28 cellular contexts compared by ENCODE assay signal in genomic region chr2:201633862-201634261, GRCh38.
"Had no signal": no experiment of that assay in that cellular context is flagged by ENCODE, and none has a peak within 500 bp of the region (broad histone marks: within the 10 kb centered on the region; RNA-seq: fewer than 3 reads in every experiment).

No MANE protein-coding gene starts in this region.

- H3K9me3 ChIP-seq: breast epithelium, SJCRH30 had no signal

- ATAC-seq: activated T-helper 17 cell treated with anti-CD3 and anti-CD28 coated beads, Interleukin-2, amount 50 U/mL, for 72 hours; Panc1; T-helper 17 cell had no signal

- H3K4me1 ChIP-seq: breast epithelium had no signal

- H3K27ac ChIP-seq: breast epithelium, RWPE1, SJCRH30 had no signal

- H3K4me3 ChIP-seq: breast epithelium, SJCRH30 had no signal

- H3K27me3 ChIP-seq: breast epithelium, SJCRH30 had no signal

- DNase-seq: activated B cell treated with CpG ODN at 0.5 μM for 24 hours; activated CD4-positive, alpha-beta memory T cell treated with anti-CD3 and anti-CD28 coated beads, Interleukin-2, amount 10 ng/mL, durations not matched to agents 7 days and 5 days; activated CD4-positive, alpha-beta T cell treated with anti-CD3 and anti-CD28 coated beads for 1 hour; activated CD4-positive, alpha-beta T cell treated with anti-CD3 and anti-CD28 coated beads, Interleukin-2, amount 10 ng/mL, durations not matched to agents 7 days and 5 days; activated gamma-delta T cell; activated naive CD4-positive, alpha-beta T cell treated with anti-CD3 and anti-CD28 coated beads, Interleukin-2, amount 10 ng/mL, durations not matched to agents 7 days and 5 days; activated naive CD8-positive, alpha-beta T cell treated with anti-CD3 and anti-CD28 coated beads for 36 hours; activated T-cell treated with anti-CD3 and anti-CD28 coated beads for 4 hours; activated T-cell treated with anti-CD3 and anti-CD28 coated beads, Interleukin-2, amount 50 U/mL, for 48 hours; aorta; central memory CD4-positive, alpha-beta T cell; Kasumi-1; NCI-H1048; NCI-H146; NCI-H187 treated with DMSO at 0.1 percent for 48 hours; NCI-H2081 treated with DMSO at 0.1 percent for 48 hours; NCI-H2227 treated with DMSO at 0.1 percent for 48 hours; NCI-H446 treated with DMSO at 0.1 percent for 48 hours; NCI-H524 treated with DMSO at 0.1 percent for 48 hours; NCI-H748 treated with DMSO at 0.1 percent for 48 hours; Right ventricle myocardium superior; SJCRH30; T-helper 17 cell; T-helper 9 cell had no signal
